Comparison of ENCODE assay signal across 19 cellular contexts in the genomic region with DNA sequence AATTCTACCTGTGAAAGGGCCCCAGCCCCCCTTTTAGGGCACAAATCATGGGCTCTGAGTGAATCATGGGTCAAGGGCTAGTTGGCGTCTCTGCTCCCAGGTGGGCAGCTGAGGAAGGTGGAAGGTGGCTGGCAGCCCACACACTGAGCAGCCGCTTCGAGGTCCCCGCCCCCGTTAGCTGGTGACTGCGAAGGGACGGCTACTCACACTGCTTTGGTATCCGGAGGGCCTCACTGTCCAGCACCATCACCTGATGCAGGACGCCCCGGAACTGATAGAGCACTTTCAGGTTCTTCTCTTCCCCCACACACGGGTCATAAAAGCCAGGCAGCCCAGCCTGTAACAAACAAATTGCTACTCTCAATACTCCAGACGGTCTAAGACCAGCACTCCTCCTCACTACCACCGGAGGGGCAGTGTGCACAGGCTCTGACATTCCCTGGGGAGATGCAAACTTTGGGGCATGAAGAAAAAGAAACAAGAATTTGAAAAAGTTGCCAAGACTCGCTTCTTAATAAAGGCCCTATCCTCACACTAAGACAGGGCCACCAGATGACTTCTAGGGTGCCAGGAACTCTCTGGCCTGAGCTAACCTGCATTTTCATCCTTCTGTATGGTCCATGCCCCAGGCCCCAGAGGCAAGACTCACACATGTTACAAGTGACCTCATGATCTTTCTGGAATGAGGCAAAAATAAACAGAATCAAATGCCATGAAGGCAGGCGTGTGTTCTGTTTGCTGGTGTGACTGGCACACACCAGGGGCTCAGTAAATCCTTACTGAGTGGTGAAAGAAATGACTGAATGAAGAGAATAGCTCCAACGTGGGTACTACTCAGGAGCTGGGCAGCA. TPM values are rescaled to one million over a fixed set of nuclear protein-coding genes. Genes with fewer than 3 reads are reported as not detected.
DNase-seq lines count a peak whose midpoint lies in the region; ATAC-seq and TF ChIP-seq lines count a peak whose summit lies in the region.
"Had no signal": no experiment of that assay in that cellular context is flagged by ENCODE, and none has a peak within 500 bp of the region (broad histone marks: within the 10 kb centered on the region; RNA-seq: fewer than 3 reads in every experiment).

No MANE protein-coding gene starts in this region.

- H3K27me3 ChIP-seq in CD8-positive, alpha-beta T cell (ENCODE audit: insufficient read depth, low read length): no peaks in the 10 kb centered on the region
- H3K27me3 ChIP-seq: adrenal gland, cardiac muscle cell, right atrium auricular region had no signal

- peak overlapping the region; percentile 27 for H3K27ac Mint-ChIP-seq in CD8-positive, alpha-beta T cell
- peak overlapping the region; percentile 8 for H3K27ac Mint-ChIP-seq in stimulated activated memory B cell treated with anti-CD40 and anti-IgM and Interleukin-4, amounts not matched to agents 10 μg/mL and 1 μg/mL and 100 μg/mL, for 72 hours

- H3K36me3 ChIP-seq in CD8-positive, alpha-beta T cell (ENCODE audit: insufficient read depth, low read length): peaks cover 38% of the 10 kb centered on the region

- H3K4me3 ChIP-seq in CD8-positive, alpha-beta T cell (ENCODE audit: low read depth, low read length): no peak overlapping the region
- no peak overlapping the region for H3K4me3 ChIP-seq in NB4 (ENCODE audit: low read depth, low read length)
- H3K4me3 ChIP-seq: adrenal gland, cardiac muscle cell, right atrium auricular region had no signal

- no peak for TF ChIP-seq CTCF in CD8-positive, alpha-beta T cell (IDR thresholded peaks at IDR 0.05)
- TF ChIP-seq CTCF in NB4 (IDR thresholded peaks at IDR 0.05; ENCODE audit: low read depth, low read length): no peak

- H3K4me1 ChIP-seq in CD8-positive, alpha-beta T cell (ENCODE audit: insufficient read depth, low read length): no peaks in the 10 kb centered on the region
- H3K4me1 ChIP-seq: adrenal gland, right atrium auricular region had no signal

- no peaks in the 10 kb centered on the region for H3K9me3 Mint-ChIP-seq in CD8-positive, alpha-beta T cell
- no peaks in the 10 kb centered on the region for H3K9me3 Mint-ChIP-seq in stimulated activated memory B cell treated with anti-CD40 and anti-IgM and Interleukin-4, amounts not matched to agents 10 μg/mL and 1 μg/mL and 100 μg/mL, for 72 hours
- H3K9me3 Mint-ChIP-seq: immature natural killer cell had no signal

- H3K36me3 Mint-ChIP-seq in CD8-positive, alpha-beta T cell: peaks cover 72% of the 10 kb centered on the region
- H3K36me3 Mint-ChIP-seq in stimulated activated memory B cell treated with anti-CD40 and anti-IgM and Interleukin-4, amounts not matched to agents 10 μg/mL and 1 μg/mL and 100 μg/mL, for 72 hours: peaks cover 32% of the 10 kb centered on the region

- POLR2A ChIA-PET in CD8-positive, alpha-beta T cell (lab: Charles Lee): interaction anchor here (1.3 kb wide), 1 partner anchor 36 kb away, joined by 3 read pairs; no protein-coding TSS in a partner anchor

- CTCF ChIA-PET in CD8-positive, alpha-beta T cell (lab: Charles Lee): interaction anchor here (0.5 to 2.3 kb wide), 2 partner anchors 10 to 232 kb away, joined by 3 to 9 read pairs; no protein-coding TSS in a partner anchor

- no peak overlapping the region for H3K4me3 Mint-ChIP-seq in CD8-positive, alpha-beta T cell
- no peak overlapping the region for H3K4me3 Mint-ChIP-seq in stimulated activated memory B cell treated with anti-CD40 and anti-IgM and Interleukin-4, amounts not matched to agents 10 μg/mL and 1 μg/mL and 100 μg/mL, for 72 hours
- H3K4me3 Mint-ChIP-seq: activated CD8-positive, alpha-beta memory T cell treated with anti-CD3 and anti-CD28 coated beads, Interleukin-2, amount 10 ng/mL, durations not matched to agents 7 days and 5 days; immature natural killer cell had no signal

- no peak overlapping the region for H3K27ac ChIP-seq in CD8-positive, alpha-beta T cell (ENCODE audit: low read depth, low read length)
- H3K27ac ChIP-seq: adrenal gland, cardiac muscle cell, right atrium auricular region had no signal

- H3K4me1 Mint-ChIP-seq in CD8-positive, alpha-beta T cell (ENCODE audit: low read depth): no peaks in the 10 kb centered on the region
- H3K4me1 Mint-ChIP-seq in stimulated activated memory B cell treated with anti-CD40 and anti-IgM and Interleukin-4, amounts not matched to agents 10 μg/mL and 1 μg/mL and 100 μg/mL, for 72 hours: no peaks in the 10 kb centered on the region
- H3K4me1 Mint-ChIP-seq: activated CD8-positive, alpha-beta memory T cell treated with anti-CD3 and anti-CD28 coated beads, Interleukin-2, amount 10 ng/mL, durations not matched to agents 7 days and 5 days; immature natural killer cell had no signal

- ATAC-seq in CD8-positive, alpha-beta T cell: no peak
- ATAC-seq in stimulated activated memory B cell treated with anti-CD40 and anti-IgM and Interleukin-4, amounts not matched to agents 10 μg/mL and 1 μg/mL and 100 μg/mL, for 72 hours: no peak
- ATAC-seq: activated CD8-positive, alpha-beta memory T cell treated with anti-CD3 and anti-CD28 coated beads, Interleukin-2, amount 10 ng/mL, durations not matched to agents 7 days and 5 days; left ventricle myocardium superior had no signal

- no peak for TF ChIP-seq POLR2A in NB4 (IDR thresholded peaks at IDR 0.05; ENCODE audit: extremely low read depth, insufficient read length)

- H3K27me3 Mint-ChIP-seq in CD8-positive, alpha-beta T cell (ENCODE audit: low read depth): no peaks in the 10 kb centered on the region
- no peaks in the 10 kb centered on the region for H3K27me3 Mint-ChIP-seq in stimulated activated memory B cell treated with anti-CD40 and anti-IgM and Interleukin-4, amounts not matched to agents 10 μg/mL and 1 μg/mL and 100 μg/mL, for 72 hours
- H3K27me3 Mint-ChIP-seq: activated CD8-positive, alpha-beta memory T cell treated with anti-CD3 and anti-CD28 coated beads, Interleukin-2, amount 10 ng/mL, durations not matched to agents 7 days and 5 days had no signal

- intact Hi-C loops in CD8-positive, alpha-beta T cell (cut with DNase I, micrococcal nuclease): no loop called here

- no peak for DNase-seq in CD8-positive, alpha-beta T cell
- DNase-seq in NB4 (ENCODE audit: low read depth) (peak; percentile 30), fibroblast of peridontal ligament (ENCODE audit: extremely low read depth) (peak; percentile 38), occipital lobe (lab: John Stamatoyannopoulos, UW) (no peak), NCI-H345 treated with DMSO at 0.1 percent for 48 hours (lab: John Stamatoyannopoulos, UW; ENCODE audit: unreplicated experiment) (no peak), NCI-H82 treated with DMSO at 0.1 percent for 48 hours (lab: John Stamatoyannopoulos, UW; ENCODE audit: unreplicated experiment) (no peak)
- DNase-seq: activated CD4-positive, alpha-beta T cell treated with anti-CD3 and anti-CD28 coated beads for 1 hour; activated CD8-positive, alpha-beta memory T cell treated with anti-CD3 and anti-CD28 coated beads, Interleukin-2, amount 10 ng/mL, durations not matched to agents 7 days and 5 days; adrenal gland; head of caudate nucleus; immature natural killer cell; left ventricle myocardium superior; NCI-H1694 treated with DMSO at 0.1 percent for 48 hours; NCI-H2227 treated with DMSO at 0.1 percent for 48 hours; nucleus accumbens; RPMI8226 had no signal

- no peaks in the 10 kb centered on the region for H3K9me3 ChIP-seq in CD8-positive, alpha-beta T cell (ENCODE audit: low read length)
- H3K9me3 ChIP-seq: adrenal gland, right atrium auricular region had no signal

RNA-seq across cellular contexts. Expression of gene THAP3, which starts 11.5 kb away (rescaled TPM):
- 10 to 100 TPM; 13.9 to 14.4 TPM for total RNA-seq in CD8-positive, alpha-beta T cell
- 23.7 TPM for total RNA-seq in occipital lobe

RNA-seq across cellular contexts. Expression of gene PHF13, which starts 22.6 kb away (rescaled TPM):
- total RNA-seq in CD8-positive, alpha-beta T cell: 1 to 10 TPM; 3.3 to 3.5 TPM
- total RNA-seq in occipital lobe: 17.0 TPM

RNA-seq across cellular contexts. Expression of gene KLHL21, which starts 33.5 kb away (rescaled TPM):
- total RNA-seq in CD8-positive, alpha-beta T cell: 10 to 100 TPM; 33.3 to 33.4 TPM
- 8.7 TPM for total RNA-seq in occipital lobe

RNA-seq across cellular contexts. Expression of gene ZBTB48, which starts 56.3 kb away (rescaled TPM):
- 10 to 100 TPM; 31.9 to 35.0 TPM for total RNA-seq in CD8-positive, alpha-beta T cell
- 15.1 TPM for total RNA-seq in occipital lobe

Comparison
In these comparisons a context has a peak if more than half of its experiments do, and no peak if none do; other contexts are left out.
1. DNase-seq: peak in NB4 (single experiment) and fibroblast of peridontal ligament (single experiment); none in CD8-positive, alpha-beta T cell (0 of 7), occipital lobe (single experiment), NCI-H345 treated with DMSO at 0.1 percent for 48 hours (single experiment) and NCI-H82 treated with DMSO at 0.1 percent for 48 hours (single experiment).